ENCODE assay signal across 1 cellular context in genomic region chr6:44077201-44077946, GRCh38.
TF ChIP-seq lines count a peak whose summit lies in the region.

No MANE protein-coding gene starts in this region.

TF ChIP-seq in WTC11, 78 proteins besides CTCF, POLR2A, EP300 and RAD21 (continued from another document):
- no peak for TF ChIP-seq AR (CRISPR knock-in tag; IDR thresholded peaks at IDR 0.05)
